ENCODE assay signal across 25 cellular contexts in the genomic region with DNA sequence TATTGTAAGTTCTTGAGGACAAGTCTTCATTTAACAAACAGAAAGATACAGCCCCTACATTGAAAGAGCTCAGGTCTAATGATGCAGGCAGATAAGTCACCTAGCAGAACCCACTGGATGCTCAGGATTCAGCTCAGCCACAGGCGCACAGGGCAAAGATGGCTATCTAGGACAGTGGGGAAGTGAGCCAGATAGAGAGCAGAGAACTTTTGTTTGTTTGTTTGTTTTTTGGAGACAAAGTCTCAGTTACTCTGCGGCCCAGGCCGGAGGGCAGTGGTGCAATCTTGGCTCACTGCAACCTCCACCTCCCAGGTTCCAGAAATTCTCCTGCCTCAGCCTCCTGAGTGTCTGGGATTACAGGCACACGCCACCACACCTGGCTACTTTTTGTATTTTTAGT. TPM values are rescaled to one million over a fixed set of nuclear protein-coding genes. Genes with fewer than 3 reads are reported as not detected.
DNase-seq lines count a peak whose midpoint lies in the region; TF ChIP-seq lines count a peak whose summit lies in the region.
"Had no signal": no experiment of that assay in that cellular context is flagged by ENCODE, and none has a peak within 500 bp of the region (broad histone marks: within the 10 kb centered on the region; RNA-seq: fewer than 3 reads in every experiment).

No MANE protein-coding gene starts in this region.

- no peaks in the 10 kb centered on the region for H3K27me3 ChIP-seq in Karpas-422 (ENCODE audit: low read length)
- H3K27me3 ChIP-seq: BE2C, BLaER1 had no signal

- H2AFZ ChIP-seq in Karpas-422 (ENCODE audit: low read length): no peak overlapping the region

- H3K36me3 Mint-ChIP-seq in endothelial cell (ENCODE audit: low read depth, unreplicated experiment): peaks cover 26% of the 10 kb centered on the region

- H3K4me1 ChIP-seq in Karpas-422 (ENCODE audit: low read length): no peaks in the 10 kb centered on the region
- H3K4me1 ChIP-seq: BE2C, BLaER1 had no signal

- DNase-seq in Karpas-422 (peak; percentile 25), endothelial cell (ENCODE audit: low spot score) (no peak), mesenteric fat pad (ENCODE audit: low spot score) (peak; percentile 1), posterior vena cava (ENCODE audit: low spot score) (peak; percentile 9), epidermal melanocyte (ENCODE audit: insufficient read length, low spot score) (no peak)
- DNase-seq in stimulated activated CD4-positive, alpha-beta T cell treated with anti-CD3 and anti-CD28 coated beads, Interleukin-15, amount 100 ng/mL, for 24 hours: no peak
- no peak for DNase-seq in activated CD4-positive, CD25-positive, alpha-beta regulatory T cell (lab: John Stamatoyannopoulos, UW)
- DNase-seq: 8988T; ACHN; BE2C; C1 segment of cervical spinal cord; CD4-positive, alpha-beta memory T cell; CD4-positive, CD25-positive, alpha-beta regulatory T cell; CD8-positive, alpha-beta memory T cell; COR-L47; DMS 273 treated with DMSO at 0.1 percent for 48 hours; DMS153; DMS53; DMS79; DND-41; EL; GDM1 had no signal

- no peak overlapping the region for H3K4me3 ChIP-seq in Karpas-422 (ENCODE audit: low read length)
- H3K4me3 ChIP-seq: BLaER1, GM12878 had no signal

- H4K20me1 ChIP-seq in Karpas-422 (ENCODE audit: insufficient read depth, low read depth, low read length): no peaks in the 10 kb centered on the region
- H4K20me1 ChIP-seq: BLaER1 had no signal

- intact Hi-C loops in posterior vena cava (cut with DNase I): no loop called here

- H3K9ac ChIP-seq in Karpas-422 (ENCODE audit: low read length): no peak overlapping the region
- H3K9ac ChIP-seq: BLaER1 had no signal

- H3K27me3 Mint-ChIP-seq in endothelial cell (ENCODE audit: unreplicated experiment): no peaks in the 10 kb centered on the region
- H3K27me3 Mint-ChIP-seq: CD4-positive, alpha-beta memory T cell; CD4-positive, CD25-positive, alpha-beta regulatory T cell; CD8-positive, alpha-beta memory T cell had no signal

- H3K4me2 ChIP-seq in Karpas-422 (ENCODE audit: low read depth, low read length, poor library complexity, severe bottlenecking): no peak overlapping the region
- H3K4me2 ChIP-seq: BLaER1 had no signal

- TF ChIP-seq CTCF in endothelial cell (IDR thresholded peaks at IDR 0.05; ENCODE audit: unreplicated experiment): no peak

- no peaks in the 10 kb centered on the region for H3K9me2 ChIP-seq in Karpas-422 (replicated peaks; ENCODE audit: insufficient read depth, low read length)

- no peak overlapping the region for H3K27ac ChIP-seq in Karpas-422 (ENCODE audit: low read length)
- H3K27ac ChIP-seq: BLaER1 had no signal

- no peaks in the 10 kb centered on the region for H3K4me1 Mint-ChIP-seq in endothelial cell (ENCODE audit: unreplicated experiment)
- H3K4me1 Mint-ChIP-seq: CD14-positive monocyte; CD4-positive, alpha-beta memory T cell; CD8-positive, alpha-beta memory T cell had no signal

- H3K9me3 Mint-ChIP-seq in endothelial cell (ENCODE audit: unreplicated experiment): no peaks in the 10 kb centered on the region
- H3K9me3 Mint-ChIP-seq: CD14-positive monocyte; CD4-positive, alpha-beta memory T cell; CD4-positive, CD25-positive, alpha-beta regulatory T cell; CD8-positive, alpha-beta memory T cell had no signal

- no peaks in the 10 kb centered on the region for H3K36me3 ChIP-seq in Karpas-422 (ENCODE audit: insufficient read depth, low read length)

- no peaks in the 10 kb centered on the region for H3K79me2 ChIP-seq in Karpas-422 (ENCODE audit: low read length)

- no peak overlapping the region for H3K27ac Mint-ChIP-seq in endothelial cell (ENCODE audit: unreplicated experiment)
- H3K27ac Mint-ChIP-seq: CD4-positive, alpha-beta memory T cell; CD4-positive, CD25-positive, alpha-beta regulatory T cell; CD8-positive, alpha-beta memory T cell had no signal

- H3K9me3 ChIP-seq in Karpas-422 (ENCODE audit: low read length): no peaks in the 10 kb centered on the region
- H3K9me3 ChIP-seq: BE2C, BLaER1 had no signal

- H3K4me3 Mint-ChIP-seq in endothelial cell (ENCODE audit: unreplicated experiment): peak overlapping the region; percentile 44
- H3K4me3 Mint-ChIP-seq: CD14-positive monocyte; CD4-positive, alpha-beta memory T cell; CD4-positive, CD25-positive, alpha-beta regulatory T cell; CD8-positive, alpha-beta memory T cell had no signal

RNA-seq across cellular contexts. Expression of a gene that starts 20.4 kb away (rescaled TPM):
- 14.4 and 17.9 TPM in 2 replicates for total RNA-seq in Karpas-422 (2014; rRNA removed; shearing (Covaris generic); ENCODE audit: low replicate concordance)
- 15.9 TPM for total RNA-seq in endothelial cell (ENCODE audit: unreplicated experiment)
- total RNA-seq in mesenteric fat pad: 17.4 TPM
- total RNA-seq in posterior vena cava: 10 to 100 TPM; 12.8 to 14.9 TPM

RNA-seq across cellular contexts. Expression of a gene that starts 34.6 kb away (rescaled TPM):
- total RNA-seq in Karpas-422 (2014; rRNA removed; shearing (Covaris generic); ENCODE audit: low replicate concordance): 48.6 and 63.3 TPM in 2 replicates
- 47.5 TPM for total RNA-seq in endothelial cell (ENCODE audit: unreplicated experiment)
- 44.5 TPM for total RNA-seq in mesenteric fat pad
- total RNA-seq in posterior vena cava: 10 to 100 TPM; 37.0 to 42.0 TPM

Comparison
In these comparisons a context has a peak if more than half of its experiments do, and no peak if none do; other contexts are left out.
1. DNase-seq: peak in Karpas-422 (single experiment), mesenteric fat pad (single experiment) and posterior vena cava (single experiment); none in endothelial cell (single experiment), stimulated activated CD4-positive, alpha-beta T cell treated with anti-CD3 and anti-CD28 coated beads, Interleukin-15, amount 100 ng/mL, for 24 hours (single experiment), activated CD4-positive, CD25-positive, alpha-beta regulatory T cell (0 of 4) and epidermal melanocyte (single experiment).